22 cellular contexts compared by ENCODE assay signal in genomic region chr2:194723446-194723845, GRCh38.
A peak's percentile ranks its signal among the peaks of the same experiment; 100 is the strongest.
DNase-seq lines count a peak whose midpoint lies in the region; TF ChIP-seq lines count a peak whose summit lies in the region.
"Had no signal": no experiment of that assay in that cellular context is flagged by ENCODE, and none has a peak within 500 bp of the region (broad histone marks: within the 10 kb centered on the region; RNA-seq: fewer than 3 reads in every experiment).

No MANE protein-coding gene starts in this region.

- peak overlapping the region in 3 of 5 experiments; percentile 19 to 58 (median 31) for H3K27ac Mint-ChIP-seq in brain
- H3K27ac Mint-ChIP-seq in HFFc6: no peak overlapping the region

- H3K4me1 Mint-ChIP-seq in brain (peaks cover 9% of the 10 kb centered on the region), HFFc6 (ENCODE audit: low read depth) (no peaks in the 10 kb centered on the region)

- H3K36me3 Mint-ChIP-seq in brain: no peaks in the 10 kb centered on the region
- no peaks in the 10 kb centered on the region for H3K36me3 Mint-ChIP-seq in HFFc6 (ENCODE audit: low read depth)

- DNase-seq in NCI-H1694 treated with DMSO at 0.1 percent for 48 hours (lab: John Stamatoyannopoulos, UW): peak; percentile 45
- DNase-seq in NCI-H1694 (lab: John Stamatoyannopoulos, UW): no peak
- DNase-seq in pons (ENCODE audit: low spot score): peak; percentile 8
- no peak for DNase-seq in HFFc6
- no peak for DNase-seq in hepatic stellate cell (ENCODE audit: low spot score)
- DNase-seq in NOMO-1 treated with DMSO at 0.1 percent for 48 hours (lab: John Stamatoyannopoulos, UW; ENCODE audit: unreplicated experiment): no peak
- DNase-seq: ACHN, Calu3, GOT3, IMR-90, KG1, MM.1S, NCI-H1417, NCI-H187, NCI-H2081 treated with DMSO at 0.1 percent for 48 hours, NCI-H2171, NCI-H226, NCI-H524, NCI-H748 treated with DMSO at 0.1 percent for 48 hours, Peyer's patch, SHP77 treated with DMSO at 0.1 percent for 48 hours had no signal

- H3K27me3 Mint-ChIP-seq in brain: peaks cover 4% of the 10 kb centered on the region
- H3K27me3 Mint-ChIP-seq in HFFc6 (ENCODE audit: insufficient read depth): no peaks in the 10 kb centered on the region

- no peak for TF ChIP-seq CTCF in brain (conservative IDR thresholded peaks at IDR 0.05)
- no peak for TF ChIP-seq CTCF in HFFc6 (IDR thresholded peaks at IDR 0.05)

- H3K4me3 Mint-ChIP-seq in brain (no peak overlapping the region), HFFc6 (no peak overlapping the region)

- H3K9me3 Mint-ChIP-seq in brain (no peaks in the 10 kb centered on the region), HFFc6 (peaks cover 32% of the 10 kb centered on the region)

Comparison
In these comparisons a context has a peak if more than half of its experiments do, and no peak if none do; other contexts are left out.
1. DNase-seq: peak in NCI-H1694 treated with DMSO at 0.1 percent for 48 hours (single experiment) and pons (single experiment); none in NCI-H1694 (single experiment), HFFc6 (single experiment), hepatic stellate cell (single experiment) and NOMO-1 treated with DMSO at 0.1 percent for 48 hours (single experiment).